8 cellular contexts compared by ENCODE assay signal in genomic region chr4:15400911-15401671, GRCh38. TPM values are rescaled to one million over a fixed set of nuclear protein-coding genes. Genes with fewer than 3 reads are reported as not detected.
DNase-seq lines count a peak whose midpoint lies in the region; ATAC-seq, FAIRE-seq and TF ChIP-seq lines count a peak whose summit lies in the region.

No MANE protein-coding gene starts in this region.

- no peak for TF ChIP-seq POLR2A in H54 (IDR thresholded peaks at IDR 0.05; ENCODE audit: low read depth, low read length)

- intact Hi-C loops in CD8-positive, alpha-beta T cell (cut with DNase I, micrococcal nuclease) = loop anchor here in 1 of 2 experiments (1.0 kb wide), 1 partner anchor 9 kb away; no protein-coding TSS in a partner anchor
- intact Hi-C loops in mammary epithelial cell (cut with micrococcal nuclease) (loop anchor here (1.0 kb wide), 1 partner anchor 24 kb away; no protein-coding TSS in a partner anchor), tibial artery (cut with DNase I; ENCODE audit: low total_unique reads) (no loop called here)

- H2AFZ ChIP-seq in OCI-LY1 (ENCODE audit: low read length) (no peak overlapping the region), mammary epithelial cell (ENCODE audit: low read depth, low read length) (peak overlapping the region; percentile 91)

- H3K9me3 Mint-ChIP-seq in CD8-positive, alpha-beta T cell = no peaks in the 10 kb centered on the region

- no peak for TF ChIP-seq CTCF in CD8-positive, alpha-beta T cell (IDR thresholded peaks at IDR 0.05)
- TF ChIP-seq CTCF in OCI-LY1 (IDR thresholded peaks at IDR 0.05; ENCODE audit: low read length) (no peak), mammary epithelial cell (conservative IDR thresholded peaks at IDR 0.05 in 1 of 2, IDR thresholded peaks at IDR 0.05 in 1 of 2; ENCODE audit: extremely low read depth in 1 of 2, insufficient read depth in 1 of 2, low read depth in 1 of 2, low read length in 2 of 2) (peak in 1 of 2 donors; percentile 7), tibial artery (IDR thresholded peaks at IDR 0.05) (no peak)

- H3K36me3 Mint-ChIP-seq in CD8-positive, alpha-beta T cell = no peaks in the 10 kb centered on the region

- DNase-seq in CD8-positive, alpha-beta T cell = peak in 5 of 7 experiments; percentile 13 to 64 (median 17)
- DNase-seq in H54 (ENCODE audit: insufficient read length, low spot score) = peak; percentile 9
- peak; percentile 55 for DNase-seq in mammary epithelial cell
- peak; percentile 81 to 88 for DNase-seq in tibial artery
- no peak for DNase-seq in NCI-H2196 (lab: John Stamatoyannopoulos, UW; ENCODE audit: unreplicated experiment)

- H3K36me3 ChIP-seq in CD8-positive, alpha-beta T cell (ENCODE audit: insufficient read depth, low read length) = no peaks in the 10 kb centered on the region
- H3K36me3 ChIP-seq in OCI-LY1 (ENCODE audit: insufficient read depth, low read length) (no peaks in the 10 kb centered on the region), mammary epithelial cell (ENCODE audit: insufficient read depth, low read length) (no peaks in the 10 kb centered on the region), mesodermal cell (ENCODE audit: control insufficient read depth, insufficient read depth, low read length) (no peaks in the 10 kb centered on the region), tibial artery (no peaks in the 10 kb centered on the region)

- in situ Hi-C loops in mammary epithelial cell (cut with MboI; ENCODE audit: low sequenced_read_pairs in 2 of 2) = no loop called here

- peak; percentile 65 for ATAC-seq in CD8-positive, alpha-beta T cell
- no peak for ATAC-seq in GM18517 (IDR thresholded peaks at IDR 0.05; ENCODE audit: unreplicated experiment)

- no peak for FAIRE-seq in H54 (lab: Jason Lieb, UNC)

- peak overlapping the region; percentile 83 for H3K27ac Mint-ChIP-seq in CD8-positive, alpha-beta T cell

- no peaks in the 10 kb centered on the region for H3K27me3 ChIP-seq in CD8-positive, alpha-beta T cell (ENCODE audit: insufficient read depth, low read length)
- H3K27me3 ChIP-seq in OCI-LY1 (ENCODE audit: insufficient read depth, low read length) = no peaks in the 10 kb centered on the region
- H3K27me3 ChIP-seq in mammary epithelial cell (ENCODE audit: insufficient read depth, low read length) = no peaks in the 10 kb centered on the region
- H3K27me3 ChIP-seq in tibial artery = no peaks in the 10 kb centered on the region

- CTCF ChIA-PET in CD8-positive, alpha-beta T cell (lab: Charles Lee) = interaction anchor here (0.6 to 1.7 kb wide), 3 partner anchors 11 to 163 kb away, joined by 3 to 4 read pairs (median 4); no protein-coding TSS in a partner anchor
- CTCF ChIA-PET in mammary epithelial cell (lab: Charles Lee; ENCODE audit: low non-redundant PET) = no interaction called here

- H3K4me2 ChIP-seq in OCI-LY1 (ENCODE audit: low read length) (peak overlapping the region; percentile 26; the same call in 1 of the 2 replicates), mammary epithelial cell (ENCODE audit: insufficient read depth, low read depth, low read length) (peak overlapping the region; percentile 73)

- peak overlapping the region; percentile 16 for H3K4me3 ChIP-seq in CD8-positive, alpha-beta T cell (ENCODE audit: low read depth, low read length)
- peak overlapping the region; percentile 13 for H3K4me3 ChIP-seq in OCI-LY1 (ENCODE audit: low read depth, low read length, poor library complexity, severe bottlenecking)
- H3K4me3 ChIP-seq in mammary epithelial cell (replicated peaks in 1 of 3; ENCODE audit: insufficient read depth in 1 of 3, low read depth in 2 of 3, low read length in 3 of 3) = no peak overlapping the region
- no peak overlapping the region for H3K4me3 ChIP-seq in mesodermal cell (ENCODE audit: extremely low read depth, insufficient read depth, low read length, poor library complexity, severe bottlenecking)
- no peak overlapping the region for H3K4me3 ChIP-seq in tibial artery

- H3K27me3 Mint-ChIP-seq in CD8-positive, alpha-beta T cell (ENCODE audit: low read depth) = no peaks in the 10 kb centered on the region

- no peaks in the 10 kb centered on the region for H3K79me2 ChIP-seq in OCI-LY1 (ENCODE audit: insufficient read depth, low read length)
- H3K79me2 ChIP-seq in mammary epithelial cell (ENCODE audit: insufficient read depth, low read length) = no peaks in the 10 kb centered on the region

- no peaks in the 10 kb centered on the region for H3F3A ChIP-seq in OCI-LY1 (ENCODE audit: insufficient read depth, low read length)

- H3K9me3 ChIP-seq in CD8-positive, alpha-beta T cell (ENCODE audit: low read length) = no peaks in the 10 kb centered on the region
- H3K9me3 ChIP-seq in OCI-LY1 (ENCODE audit: low read length) (no peaks in the 10 kb centered on the region), mammary epithelial cell (replicated peaks; ENCODE audit: insufficient read depth, low read length) (no peaks in the 10 kb centered on the region), mesodermal cell (ENCODE audit: control insufficient read depth, low read length) (no peaks in the 10 kb centered on the region), tibial artery (no peaks in the 10 kb centered on the region)

- BruUV-seq in mammary epithelial cell (replicated peaks; lab: Mats Ljungman, UMichigan) = no TSS peak

- H3K27ac ChIP-seq in CD8-positive, alpha-beta T cell (ENCODE audit: low read depth, low read length) = peak overlapping the region; percentile 3
- H3K27ac ChIP-seq in OCI-LY1 (ENCODE audit: low read depth, low read length, poor library complexity, severe bottlenecking) (peak overlapping the region; percentile 85), mammary epithelial cell (ENCODE audit: insufficient read depth, low read depth, low read length) (peak overlapping the region; percentile 50), mesodermal cell (ENCODE audit: low read depth, low read length, severe bottlenecking) (peak overlapping the region; percentile 37), tibial artery (peak overlapping the region; percentile 69 to 71)

- no peaks in the 10 kb centered on the region for H3K9me2 ChIP-seq in OCI-LY1 (ENCODE audit: low read depth, low read length)

- H3K4me3 Mint-ChIP-seq in CD8-positive, alpha-beta T cell = peak overlapping the region; percentile 75

- H3K9ac ChIP-seq in OCI-LY1 (ENCODE audit: low read length) (peak overlapping the region; percentile 37; the same call in 1 of the 2 replicates), mammary epithelial cell (ENCODE audit: insufficient read depth, low read length) (no peak overlapping the region)

- H3K4me1 ChIP-seq in CD8-positive, alpha-beta T cell (ENCODE audit: insufficient read depth, low read length) = peaks cover 28% of the 10 kb centered on the region
- H3K4me1 ChIP-seq in OCI-LY1 (ENCODE audit: insufficient read depth, low read length, severe bottlenecking) = peaks cover 42% of the 10 kb centered on the region
- H3K4me1 ChIP-seq in mammary epithelial cell (ENCODE audit: insufficient read depth, low read length) = peaks cover 43% of the 10 kb centered on the region
- peaks cover 26% of the 10 kb centered on the region for H3K4me1 ChIP-seq in mesodermal cell (ENCODE audit: control insufficient read depth, insufficient read depth, low read length, poor library complexity, severe bottlenecking)
- peaks cover 0 to 100% (median 52%) of the 10 kb centered on the region in 4 donors for H3K4me1 ChIP-seq in tibial artery

- H4K20me1 ChIP-seq in OCI-LY1 (ENCODE audit: insufficient read depth, low read length) (no peaks in the 10 kb centered on the region), mammary epithelial cell (ENCODE audit: insufficient read depth, low read length) (no peaks in the 10 kb centered on the region)

- peaks cover 48% of the 10 kb centered on the region for H3K4me1 Mint-ChIP-seq in CD8-positive, alpha-beta T cell (ENCODE audit: low read depth)

- dilution Hi-C loops in mammary epithelial cell (cut with HindIII; ENCODE audit: low sequenced_read_pairs) = no loop called here

- POLR2A ChIA-PET in CD8-positive, alpha-beta T cell (lab: Charles Lee) = interaction anchor here (1.1 to 1.3 kb wide), 2 partner anchors 19 to 56 kb away, joined by 4 read pairs; no protein-coding TSS in a partner anchor

- 24% methylated on average over 8 of the region's 9 CpGs for WGBS in mammary epithelial cell (ENCODE audit: low coverage, missing lambda C conversion rate)
- 75 to 84% methylated on average over 2 to 6 of the region's 9 CpGs for WGBS in mesodermal cell (ENCODE audit: insufficient coverage in 2 of 2), 2 experiments

RNA-seq across cellular contexts. Expression of gene C1QTNF7, which starts 26.7 kb away (rescaled TPM):
- not detected for total RNA-seq in CD8-positive, alpha-beta T cell
- not detected for total RNA-seq in mammary epithelial cell
- polyA plus RNA-seq in mammary epithelial cell = not detected
- not detected for polyA minus RNA-seq in mammary epithelial cell
- polyA plus RNA-seq in mesodermal cell (2013, experiment 1 of 2) = not detected
- polyA plus RNA-seq in mesodermal cell (2013, experiment 2 of 2) = 0.20 TPM

Comparison
In these comparisons a context has a peak if more than half of its experiments do, and no peak if none do; other contexts are left out.
1. H3K27ac ChIP-seq: peak in every context shown above with its lines; median percentile 85 in OCI-LY1; 70 in tibial artery; 50 in mammary epithelial cell; 37 in mesodermal cell; 3 in CD8-positive, alpha-beta T cell.
2. H3K4me3 ChIP-seq: peak in CD8-positive, alpha-beta T cell (single experiment) and OCI-LY1 (single experiment); none in mammary epithelial cell (0 of 3), mesodermal cell (single experiment) and tibial artery (0 of 2).